Comparison of ENCODE assay signal across 9 cellular contexts in genomic region chr10:13613519-13613918, GRCh38. TPM values are rescaled to one million over a fixed set of nuclear protein-coding genes. Genes with fewer than 3 reads are reported as not detected.
DNase-seq lines count a peak whose midpoint lies in the region; ATAC-seq, FAIRE-seq and TF ChIP-seq lines count a peak whose summit lies in the region.
"Had no signal": no experiment of that assay in that cellular context is flagged by ENCODE, and none has a peak within 500 bp of the region (broad histone marks: within the 10 kb centered on the region; RNA-seq: fewer than 3 reads in every experiment).

No MANE protein-coding gene starts in this region.

- POLR2A ChIA-PET in PC-9 (lab: Charles Lee; ENCODE audit: unreplicated experiment) = interaction anchor here (0.7 kb wide), 1 partner anchor 1326 kb away, joined by 10 read pairs; no protein-coding TSS in a partner anchor

- H3K36me3 ChIP-seq in PC-9 (ENCODE audit: low read depth) (no peaks in the 10 kb centered on the region), gastrocnemius medialis (peaks cover 0 to 50% of the 10 kb centered on the region in 2 donors), small intestine (ENCODE audit: control insufficient read depth in 2 of 2, insufficient read depth in 2 of 2, low read length in 2 of 2) (peaks cover 13 to 22% of the 10 kb centered on the region in 2 donors)

- H3K4me1 ChIP-seq in PC-9 (replicated peaks; ENCODE audit: insufficient read depth) (peaks cover 17% of the 10 kb centered on the region), gastrocnemius medialis (peaks cover 30 to 33% of the 10 kb centered on the region in 2 donors), small intestine (ENCODE audit: control insufficient read depth in 2 of 2, insufficient read depth in 1 of 2, low read depth in 1 of 2, low read length in 1 of 2) (no peaks in the 10 kb centered on the region)

- H3K9me3 ChIP-seq in PC-9 (ENCODE audit: insufficient read depth, low read depth) = no peaks in the 10 kb centered on the region
- no peaks in the 10 kb centered on the region for H3K9me3 ChIP-seq in gastrocnemius medialis
- H3K9me3 ChIP-seq in small intestine (ENCODE audit: control insufficient read depth, low read depth) = no peaks in the 10 kb centered on the region

- intact Hi-C loops in PC-9 (cut with micrococcal nuclease; ENCODE audit: unreplicated experiment) (loop anchor here (10.0 kb wide), 1 partner anchor 91 kb away; no protein-coding TSS in a partner anchor), gastrocnemius medialis (cut with DNase I; ENCODE audit: low total_unique reads) (loop anchor here (2.0 kb wide), 1 partner anchor 165 kb away; no protein-coding TSS in a partner anchor)

- no peak for TF ChIP-seq POLR2A in gastrocnemius medialis (IDR thresholded peaks at IDR 0.05)

- CTCF ChIA-PET in PC-9 (lab: Charles Lee) = interaction anchor here (0.7 kb wide), 1 partner anchor 400 kb away, joined by 3 read pairs; no protein-coding TSS in a partner anchor

- H3K79me2 ChIP-seq in PC-9 (ENCODE audit: low read depth) = no peaks in the 10 kb centered on the region

- in situ Hi-C loops in gastrocnemius medialis (cut with MboI; ENCODE audit: low sequenced_read_pairs in 4 of 4) = no loop called here

- peak; percentile 63 for FAIRE-seq in GM19239 (lab: Jason Lieb, UNC)
- no peak for FAIRE-seq in small intestine (lab: Jason Lieb, UNC)

- H3K27me3 ChIP-seq in PC-9 (ENCODE audit: insufficient read depth, low read depth) (no peaks in the 10 kb centered on the region), gastrocnemius medialis (no peaks in the 10 kb centered on the region), small intestine (ENCODE audit: control insufficient read depth in 2 of 2, insufficient read depth in 2 of 2, low read length in 2 of 2) (no peaks in the 10 kb centered on the region)

- TF ChIP-seq CTCF in PC-9 (conservative IDR thresholded peaks at IDR 0.05) (peak; percentile 64), foreskin fibroblast (IDR thresholded peaks at IDR 0.05; ENCODE audit: low read depth, low read length) (peak; percentile 45), gastrocnemius medialis (IDR thresholded peaks at IDR 0.05 in 4 of 5, conservative IDR thresholded peaks at IDR 0.05 in 1 of 5) (peak in 4 of 5 experiments; percentile 26 to 31 (median 30))

- ATAC-seq in gastrocnemius medialis (peak; percentile 47 to 58), GM21737 (IDR thresholded peaks at IDR 0.05; ENCODE audit: unreplicated experiment) (no peak), GM18520 (IDR thresholded peaks at IDR 0.05; ENCODE audit: unreplicated experiment) (no peak), GM21447 (IDR thresholded peaks at IDR 0.05; ENCODE audit: unreplicated experiment) (no peak)

- no peaks in the 10 kb centered on the region for H4K20me1 ChIP-seq in PC-9 (ENCODE audit: insufficient read depth)

- WGBS in small intestine, 3 donors = 57 to 79% (median 78%) methylated on average over 5 of the region's 5 CpGs

- no peaks in the 10 kb centered on the region for H3K9me2 ChIP-seq in PC-9 (ENCODE audit: insufficient read depth)

- H2AFZ ChIP-seq in PC-9 = no peak overlapping the region

- H3K27ac ChIP-seq in PC-9 (no peak overlapping the region), gastrocnemius medialis (no peak overlapping the region), small intestine (ENCODE audit: low read depth in 1 of 2, low read length in 1 of 2) (no peak overlapping the region)

- no peak overlapping the region for H3K4me3 ChIP-seq in PC-9
- H3K4me3 ChIP-seq in foreskin fibroblast (ENCODE audit: low read depth in 1 of 2, low read length in 2 of 2) = no peak overlapping the region
- H3K4me3 ChIP-seq in gastrocnemius medialis = no peak overlapping the region
- no peak overlapping the region for H3K4me3 ChIP-seq in small intestine (ENCODE audit: low read depth in 1 of 2, low read length in 2 of 2)
- H3K4me3 ChIP-seq: lung had no signal

- no peak for DNase-seq in GM19239 (ENCODE audit: insufficient read length, low spot score)
- no peak for DNase-seq in PC-9
- peak; percentile 42 to 76 for DNase-seq in foreskin fibroblast
- DNase-seq in gastrocnemius medialis = no peak
- DNase-seq in small intestine = no peak

- BruUV-seq in PC-9 (replicated peaks; lab: Mats Ljungman, UMichigan) = no TSS peak

- peaks cover 11% of the 10 kb centered on the region for H3F3A ChIP-seq in PC-9 (ENCODE audit: insufficient read depth, low read depth)

- no peak overlapping the region for H3K4me2 ChIP-seq in PC-9

RNA-seq across cellular contexts. Expression of gene PRPF18, which starts 26.8 kb away (rescaled TPM):
- total RNA-seq in PC-9 (2021) (18.9 and 19.1 TPM in 2 replicates), gastrocnemius medialis (10 to 100 TPM; 21.3 to 35.4 (median 28.1) TPM)
- 10 to 100 TPM; 19.5 to 28.2 (median 24.0) TPM for polyA plus RNA-seq in small intestine

Comparison
In these comparisons a context has a peak if more than half of its experiments do, and no peak if none do; other contexts are left out.
1. DNase-seq: peak in foreskin fibroblast (2 of 2); none in GM19239 (single experiment), PC-9 (0 of 2), gastrocnemius medialis (0 of 2) and small intestine (single experiment).
2. ATAC-seq: peak in gastrocnemius medialis (2 of 2); none in GM21737 (single experiment), GM18520 (single experiment) and GM21447 (single experiment).
3. Peak in every context shown above with its lines, with median percentiles within 50 percentile points of each other: CTCF ChIP-seq.